ENCODE assay signal across 8 cellular contexts in the genomic region with DNA sequence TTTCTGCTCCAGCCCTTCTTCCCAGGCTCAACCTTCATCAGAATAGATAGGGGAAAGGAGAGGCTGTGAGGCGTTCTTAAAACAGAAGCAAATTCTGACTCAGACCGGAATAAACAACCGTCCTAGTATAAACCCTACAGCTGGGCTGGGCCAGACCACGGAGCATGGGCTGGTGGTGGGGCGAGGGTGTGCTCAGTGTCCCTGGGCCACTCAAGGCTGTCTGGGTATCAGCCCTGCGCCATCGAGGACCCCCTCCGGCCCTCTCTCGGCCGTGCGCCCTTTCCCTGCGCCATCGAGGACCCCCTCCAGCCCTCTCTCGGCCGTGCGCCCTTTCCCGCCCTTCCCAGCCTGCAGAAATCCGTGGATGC. TPM values are rescaled to one million over a fixed set of nuclear protein-coding genes. Genes with fewer than 3 reads are reported as not detected.
A peak's percentile ranks its signal among the peaks of the same experiment; 100 is the strongest.
DNase-seq lines count a peak whose midpoint lies in the region; ATAC-seq and TF ChIP-seq lines count a peak whose summit lies in the region.

No MANE protein-coding gene starts in this region.

- no peaks in the 10 kb centered on the region for H3K9me3 ChIP-seq in thoracic aorta

- H3K4me3 ChIP-seq in H7 (ENCODE audit: insufficient read depth, low read depth, low read length) (peak overlapping the region; percentile 75), thoracic aorta (peak overlapping the region; percentile 75)

- ATAC-seq in thoracic aorta (ENCODE audit: insufficient number of reproducible peaks, low FRiP score, low read depth) (peak; percentile 13), GM19395 (IDR thresholded peaks at IDR 0.05; ENCODE audit: unreplicated experiment) (no peak), HG03135 (IDR thresholded peaks at IDR 0.05; ENCODE audit: unreplicated experiment) (no peak)

- peak overlapping the region; percentile 70 to 75 for H3K27ac ChIP-seq in thoracic aorta

- H3K27me3 ChIP-seq in H7 (ENCODE audit: control insufficient read depth, insufficient read depth, low read length) (peaks cover 17% of the 10 kb centered on the region), thoracic aorta (replicated peaks; ENCODE audit: insufficient read depth) (no peaks in the 10 kb centered on the region)

- no peaks in the 10 kb centered on the region; the same call in 1 of the 2 replicates for H3K36me3 ChIP-seq in H7 (replicated peaks; ENCODE audit: control insufficient read depth, insufficient read depth, low read length)
- peaks cover 62% of the 10 kb centered on the region for H3K36me3 ChIP-seq in thoracic aorta

- DNase-seq in A172 (ENCODE audit: low spot score) (peak; percentile 76), H7 (peak; percentile 76), amniotic epithelial cell (ENCODE audit: low read depth) (peak; percentile 78), islet precursor cell (peak; percentile 66), thoracic aorta (ENCODE audit: low spot score) (no peak), NCI-H524 (lab: John Stamatoyannopoulos, UW) (no peak)

- peaks cover 11 to 31% of the 10 kb centered on the region in 2 donors for H3K4me1 ChIP-seq in thoracic aorta (ENCODE audit: control insufficient read depth in 1 of 2, low read depth in 2 of 2)

- TF ChIP-seq CTCF in thoracic aorta (IDR thresholded peaks at IDR 0.05) = no peak

RNA-seq across cellular contexts. Expression of gene CAPN2, which starts 36.0 kb away (rescaled TPM):
- total RNA-seq in A172 (2014; rRNA removed; shearing (Covaris generic)) = 432 and 455 TPM in 2 replicates
- total RNA-seq in H7 (2014; rRNA removed; shearing (Covaris generic)) = 46.8 and 60.4 TPM in 2 replicates
- 100 to 1,000 TPM; 235 to 258 TPM for total RNA-seq in thoracic aorta

Comparison
In these comparisons a context has a peak if more than half of its experiments do, and no peak if none do; other contexts are left out.
1. DNase-seq: peak in A172 (single experiment), H7 (single experiment), amniotic epithelial cell (single experiment) and islet precursor cell (single experiment); none in thoracic aorta (single experiment) and NCI-H524 (0 of 2).